In the genomic region with DNA sequence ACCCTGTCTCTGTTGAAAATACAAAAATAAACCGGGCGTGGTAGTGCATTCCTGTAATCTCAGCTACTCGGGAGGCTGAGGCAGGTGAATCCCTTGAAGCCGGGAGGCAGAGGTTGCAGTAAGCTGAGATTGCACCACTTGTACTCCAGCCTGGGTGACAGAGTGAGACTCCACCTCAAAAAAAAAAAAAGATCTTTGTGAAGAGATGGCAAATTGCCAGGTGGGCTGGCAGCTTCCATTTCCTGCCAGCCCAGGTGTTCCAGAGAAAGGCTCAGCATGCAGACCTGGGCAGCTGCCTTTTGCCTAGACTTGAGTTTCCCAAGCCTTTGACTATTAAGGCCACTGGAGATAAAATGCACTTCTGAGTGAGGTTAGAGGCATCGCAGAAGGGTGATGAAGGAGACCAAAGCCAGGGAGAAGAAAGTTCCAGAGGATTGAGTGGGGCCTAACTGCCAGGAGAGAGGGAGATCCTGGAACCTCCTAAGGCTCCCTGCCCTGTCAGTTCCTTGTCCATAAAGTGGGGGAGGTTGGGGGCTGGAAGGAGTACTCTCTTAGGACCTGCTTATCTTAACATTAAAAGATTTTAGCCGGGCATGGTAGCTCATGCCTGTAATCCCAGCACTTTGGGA, we compare ENCODE assay signal across 8 cellular contexts. TPM values are rescaled to one million over a fixed set of nuclear protein-coding genes. Genes with fewer than 3 reads are reported as not detected.
DNase-seq lines count a peak whose midpoint lies in the region; ATAC-seq, FAIRE-seq and TF ChIP-seq lines count a peak whose summit lies in the region.

No MANE protein-coding gene starts in this region.

- H3K27ac ChIP-seq in left ventricle myocardium inferior (replicated peaks): peak overlapping the region; percentile 33
- H3K27ac ChIP-seq in Panc1 (ENCODE audit: low read length): peak overlapping the region; percentile 51; the same call in 1 of the 2 replicates
- H3K27ac ChIP-seq in esophagus (ENCODE audit: low read depth in 2 of 2, low read length in 1 of 2): peak overlapping the region; percentile 89 to 90
- peak overlapping the region in 3 of 4 donors; percentile 54 to 58 (median 55) for H3K27ac ChIP-seq in upper lobe of left lung

- no TSS peak for BruUV-seq in Panc1 (replicated peaks; lab: Mats Ljungman, UMichigan)

- TF ChIP-seq POLR2A in upper lobe of left lung (IDR thresholded peaks at IDR 0.05) (peak in 1 of 4 donors; percentile 28), GM12891 (IDR thresholded peaks at IDR 0.05; ENCODE audit: low read depth, low read length) (no peak)

- POLR2A ChIA-PET in Panc1 (lab: Charles Lee): no interaction called here

- WGBS in esophagus, 2 donors: 42 to 46% methylated on average over 6 of the region's 6 CpGs
- WGBS in upper lobe of left lung, 2 donors: 69 to 71% methylated on average over 6 of the region's 6 CpGs

- no peak for TF ChIP-seq EP300 in upper lobe of left lung (IDR thresholded peaks at IDR 0.05)

- H3K4me3 ChIP-seq in left ventricle myocardium inferior: no peak overlapping the region
- H3K4me3 ChIP-seq in Panc1 (ENCODE audit: low read depth in 2 of 2, low read length in 2 of 2): no peak overlapping the region
- H3K4me3 ChIP-seq in esophagus (ENCODE audit: low read depth in 1 of 2, low read length in 2 of 2): no peak overlapping the region
- H3K4me3 ChIP-seq in upper lobe of left lung: no peak overlapping the region

- H3K36me3 ChIP-seq in left ventricle myocardium inferior: no peaks in the 10 kb centered on the region
- no peaks in the 10 kb centered on the region for H3K36me3 ChIP-seq in Panc1 (ENCODE audit: control insufficient read depth, insufficient read depth, low read length)
- no peaks in the 10 kb centered on the region for H3K36me3 ChIP-seq in esophagus (ENCODE audit: control insufficient read depth in 2 of 2, insufficient read depth in 2 of 2, low read length in 1 of 2)
- no peaks in the 10 kb centered on the region for H3K36me3 ChIP-seq in upper lobe of left lung

- H3K9me3 ChIP-seq in left ventricle myocardium inferior (replicated peaks): no peaks in the 10 kb centered on the region
- no peaks in the 10 kb centered on the region for H3K9me3 ChIP-seq in Panc1 (ENCODE audit: control insufficient read depth, insufficient read depth, low read depth, low read length)
- no peaks in the 10 kb centered on the region for H3K9me3 ChIP-seq in esophagus (ENCODE audit: control insufficient read depth in 2 of 2, insufficient read depth in 1 of 2, low read depth in 1 of 2, low read length in 1 of 2)
- no peaks in the 10 kb centered on the region for H3K9me3 ChIP-seq in upper lobe of left lung

- no peaks in the 10 kb centered on the region for H3K27me3 ChIP-seq in left ventricle myocardium inferior (ENCODE audit: low read depth)
- no peaks in the 10 kb centered on the region for H3K27me3 ChIP-seq in Panc1 (ENCODE audit: control insufficient read depth, insufficient read depth, low read length)
- H3K27me3 ChIP-seq in esophagus (ENCODE audit: control insufficient read depth in 1 of 2, insufficient read depth in 2 of 2, low read length in 2 of 2): no peaks in the 10 kb centered on the region
- no peaks in the 10 kb centered on the region for H3K27me3 ChIP-seq in upper lobe of left lung

- no peak for ATAC-seq in Panc1
- no peak for ATAC-seq in upper lobe of left lung (ENCODE audit: low FRiP score in 2 of 2)
- no peak for ATAC-seq in GM18868 (IDR thresholded peaks at IDR 0.05; ENCODE audit: unreplicated experiment)

- CTCF ChIA-PET in Panc1 (lab: Charles Lee): no interaction called here

- FAIRE-seq in GM12891 (lab: Jason Lieb, UNC): no peak

- H3K4me1 ChIP-seq in left ventricle myocardium inferior: peaks cover 47% of the 10 kb centered on the region
- peaks cover 30% of the 10 kb centered on the region for H3K4me1 ChIP-seq in Panc1 (ENCODE audit: control insufficient read depth, insufficient read depth, low read length)
- peaks cover 0 to 19% of the 10 kb centered on the region in 2 donors for H3K4me1 ChIP-seq in esophagus (ENCODE audit: control insufficient read depth in 2 of 2, insufficient read depth in 2 of 2, low read length in 1 of 2)
- H3K4me1 ChIP-seq in upper lobe of left lung: peaks cover 38 to 44% (median 40%) of the 10 kb centered on the region in 4 donors

- no peak for DNase-seq in left ventricle myocardium inferior
- no peak for DNase-seq in cardiac septum (ENCODE audit: low spot score)
- no peak for DNase-seq in Panc1 (ENCODE audit: low read depth, low spot score)
- DNase-seq in upper lobe of left lung: peak in 1 of 2 donors; percentile 75
- no peak for DNase-seq in GM12891 (ENCODE audit: insufficient read length, low spot score)
- no peak for DNase-seq in Kasumi-1 (lab: John Stamatoyannopoulos, UW)

- intact Hi-C loops in left ventricle myocardium inferior (cut with micrococcal nuclease): no loop called here
- intact Hi-C loops in cardiac septum (cut with DNase I): no loop called here
- intact Hi-C loops in Panc1 (cut with micrococcal nuclease; ENCODE audit: unreplicated experiment): no loop called here

- TF ChIP-seq CTCF in left ventricle myocardium inferior (IDR thresholded peaks at IDR 0.05; ENCODE audit: borderline replicate concordance): no peak
- TF ChIP-seq CTCF in Panc1 (IDR thresholded peaks at IDR 0.05): no peak
- TF ChIP-seq CTCF in upper lobe of left lung (IDR thresholded peaks at IDR 0.05): no peak

- in situ Hi-C loops in Panc1 (cut with HindIII; ENCODE audit: low pct_unique_long_range_greater_than_20kb, low sequenced_read_pairs): no loop called here

TF ChIP-seq in GM12891, 5 proteins besides CTCF, POLR2A, EP300 and RAD21:
- TF ChIP-seq POLR2AphosphoS5 (IDR thresholded peaks at IDR 0.05; ENCODE audit: low read depth, low read length): no peak
- no peak for TF ChIP-seq SPI1 (IDR thresholded peaks at IDR 0.05; ENCODE audit: low read depth, low read length)
- no peak for TF ChIP-seq POU2F2 (IDR thresholded peaks at IDR 0.05; ENCODE audit: low read depth, low read length)
- no peak for TF ChIP-seq TAF1 (IDR thresholded peaks at IDR 0.05; ENCODE audit: low read depth, low read length)
- no peak for TF ChIP-seq PAX5 (IDR thresholded peaks at IDR 0.05; ENCODE audit: insufficient read depth, low read length, severe bottlenecking)

RNA-seq across cellular contexts. Expression of gene DDIT4, which starts 10.0 kb away (rescaled TPM):
- 66.3 TPM for total RNA-seq in left ventricle myocardium inferior
- 22.6 TPM for total RNA-seq in cardiac septum
- total RNA-seq in Panc1 (2021; ENCODE audit: unreplicated experiment): 157 TPM
- polyA plus RNA-seq in Panc1 (2012; ENCODE audit: insufficient read length): 344 TPM
- 100 to 1,000 TPM; 230 to 332 TPM for polyA plus RNA-seq in esophagus
- 100 to 1,000 TPM in 5 of 6 donors, 10 to 100 TPM in 1; 81.0 to 218 (median 151) TPM for total RNA-seq in upper lobe of left lung
- 93.2 TPM for polyA plus RNA-seq in GM12891 (2012; ENCODE audit: low read depth, missing spikeins)

RNA-seq across cellular contexts. Expression of gene ASCC1, which starts 47.7 kb away (rescaled TPM):
- total RNA-seq in left ventricle myocardium inferior: 37.0 TPM
- 21.2 TPM for total RNA-seq in cardiac septum
- total RNA-seq in Panc1 (2021; ENCODE audit: unreplicated experiment): 114 TPM
- polyA plus RNA-seq in Panc1 (2012; ENCODE audit: insufficient read length): 72.9 TPM
- polyA plus RNA-seq in esophagus: 10 to 100 TPM in 1 of 2 donors, 1 to 10 TPM in 1; 4.7 to 12.8 TPM
- total RNA-seq in upper lobe of left lung: 10 to 100 TPM; 20.4 to 40.7 (median 24.4) TPM
- polyA plus RNA-seq in GM12891 (2012; ENCODE audit: low read depth, missing spikeins): 36.5 TPM

RNA-seq across cellular contexts. Expression of gene ANAPC16, which starts 47.9 kb away (rescaled TPM):
- total RNA-seq in left ventricle myocardium inferior (256 TPM), cardiac septum (171 TPM), Panc1 (2021; ENCODE audit: unreplicated experiment) (110 TPM), upper lobe of left lung (100 to 1,000 TPM in 1 of 6 donors, 10 to 100 TPM in 5; 34.6 to 110 (median 92.6) TPM)
- 77.2 TPM for polyA plus RNA-seq in Panc1 (2012; ENCODE audit: insufficient read length)
- 100 to 1,000 TPM in 1 of 2 donors, 10 to 100 TPM in 1; 80.2 to 112 TPM for polyA plus RNA-seq in esophagus
- polyA plus RNA-seq in GM12891 (2012; ENCODE audit: low read depth, missing spikeins): 101 TPM

Comparison
In these comparisons a context has a peak if more than half of its experiments do, and no peak if none do; other contexts are left out.
1. H3K27ac ChIP-seq: peak in every context shown above with its lines; median percentile 90 in esophagus; 55 in upper lobe of left lung; 51 in Panc1; 33 in left ventricle myocardium inferior.